In genomic region chr20:21323640-21324039, GRCh38 we compare ENCODE assay signal across 11 cellular contexts. TPM values are rescaled to one million over a fixed set of nuclear protein-coding genes. Genes with fewer than 3 reads are reported as not detected.
DNase-seq lines count a peak whose midpoint lies in the region; ATAC-seq, FAIRE-seq and TF ChIP-seq lines count a peak whose summit lies in the region.
"Had no signal": no experiment of that assay in that cellular context is flagged by ENCODE, and none has a peak within 500 bp of the region (broad histone marks: within the 10 kb centered on the region; RNA-seq: fewer than 3 reads in every experiment).

No MANE protein-coding gene starts in this region.

- FAIRE-seq in astrocyte (lab: Jason Lieb, UNC) = no peak

- H3K4me1 Mint-ChIP-seq in astrocyte (ENCODE audit: low read depth, unreplicated experiment) = peaks cover 28% of the 10 kb centered on the region

- no peaks in the 10 kb centered on the region for H3K9me3 ChIP-seq in HEK293 (ENCODE audit: control insufficient read depth, insufficient read depth, low read depth, low read length)
- no peaks in the 10 kb centered on the region for H3K9me3 ChIP-seq in astrocyte (ENCODE audit: insufficient read depth, low read depth, low read length)

- ATAC-seq in HG02840 (IDR thresholded peaks at IDR 0.05; ENCODE audit: low FRiP score, unreplicated experiment) (no peak), HG03439 (IDR thresholded peaks at IDR 0.05; ENCODE audit: unreplicated experiment) (no peak), GM18873 (IDR thresholded peaks at IDR 0.05; ENCODE audit: low FRiP score, unreplicated experiment) (no peak)

- H3K27me3 Mint-ChIP-seq in astrocyte (ENCODE audit: low read depth, unreplicated experiment) = no peaks in the 10 kb centered on the region

- peaks cover 2% of the 10 kb centered on the region for H3K9me3 Mint-ChIP-seq in astrocyte (ENCODE audit: unreplicated experiment)

- H3K27ac Mint-ChIP-seq in astrocyte (ENCODE audit: unreplicated experiment) = no peak overlapping the region

- CTCF ChIA-PET in HEK293 (lab: Yijun Ruan, JAX) = no interaction called here

- peaks cover 89% of the 10 kb centered on the region for H4K20me1 ChIP-seq in astrocyte (ENCODE audit: insufficient read depth, low read length)

- H3K36me3 ChIP-seq in HEK293 (ENCODE audit: control insufficient read depth in 2 of 2, insufficient read depth in 1 of 2, low read length in 2 of 2) = peaks cover 0 to 7% of the 10 kb centered on the region in 2 experiments; a peak in 2 of 3 replicates
- peaks cover 2% of the 10 kb centered on the region for H3K36me3 ChIP-seq in astrocyte (ENCODE audit: insufficient read depth, low read length)

- no peak overlapping the region for H3K4me3 ChIP-seq in HEK293 (ENCODE audit: low read depth, low read length)
- no peak overlapping the region for H3K4me3 ChIP-seq in astrocyte (ENCODE audit: insufficient read depth, low read depth, low read length)

- peaks cover 32% of the 10 kb centered on the region for H3K4me1 ChIP-seq in HEK293 (ENCODE audit: control insufficient read depth, insufficient read depth, low read length)
- peaks cover 6% of the 10 kb centered on the region for H3K4me1 ChIP-seq in astrocyte (ENCODE audit: insufficient read depth, low read length)

- DNase-seq in AG09319 (ENCODE audit: extremely low read depth, low read depth) = peak; percentile 16
- DNase-seq in astrocyte (ENCODE audit: low read depth) = peak; percentile 66
- peak; percentile 94 for DNase-seq in iris pigment epithelial cell (ENCODE audit: low read depth)
- no peak for DNase-seq in HT-29 (ENCODE audit: low spot score)
- DNase-seq: activated CD8-positive, alpha-beta memory T cell treated with anti-CD3 and anti-CD28 coated beads, Interleukin-2, amount 50 U/mL, for 48 hours; head of caudate nucleus had no signal

- H3K27me3 ChIP-seq in astrocyte (ENCODE audit: insufficient read depth, low read length) = no peaks in the 10 kb centered on the region

- no peak overlapping the region for H3K27ac ChIP-seq in HEK293 (ENCODE audit: extremely low read depth, low read depth, low read length)
- H3K27ac ChIP-seq in astrocyte (ENCODE audit: low read depth, low read length) = no peak overlapping the region
- H3K27ac ChIP-seq: parathyroid adenoma had no signal

- POLR2A ChIA-PET in HEK293 (lab: Yijun Ruan, JAX) = interaction anchor here (1.0 kb wide), 1 partner anchor 21 kb away, joined by 3 read pairs; the partner anchor contains the start of gene XRN2

- peaks cover 100% of the 10 kb centered on the region for H3K79me2 ChIP-seq in astrocyte (ENCODE audit: insufficient read depth, low read length)

- H2AFZ ChIP-seq in astrocyte (ENCODE audit: low read depth, low read length) = no peak overlapping the region
- H2AFZ ChIP-seq: parathyroid adenoma had no signal

- peak overlapping the region; percentile 11 for H3K4me2 ChIP-seq in astrocyte (ENCODE audit: low read length)

- no peak for TF ChIP-seq CTCF in AG09319 (IDR thresholded peaks at IDR 0.05; ENCODE audit: low read depth, low read length)
- no peak for TF ChIP-seq CTCF in HEK293 (tag by site-specific recombination; IDR thresholded peaks at IDR 0.05)
- TF ChIP-seq CTCF in astrocyte (IDR thresholded peaks at IDR 0.05; ENCODE audit: insufficient read depth, low read depth, low read length) = no peak

- H3K36me3 Mint-ChIP-seq in astrocyte (ENCODE audit: low read depth, unreplicated experiment) = no peaks in the 10 kb centered on the region

- H3K9ac ChIP-seq in astrocyte (ENCODE audit: low read length) = no peak overlapping the region
- H3K9ac ChIP-seq: parathyroid adenoma had no signal

- H3K4me3 Mint-ChIP-seq in astrocyte (ENCODE audit: unreplicated experiment) = no peak overlapping the region

TF ChIP-seq in HEK293, 187 proteins besides CTCF, POLR2A, EP300 and RAD21 (continues in another document):
- TF ChIP-seq ZNF341 (tag by site-specific recombination; IDR thresholded peaks at IDR 0.05; ENCODE audit: low read depth) = no peak
- no peak for TF ChIP-seq ZNF202 (tag by site-specific recombination; IDR thresholded peaks at IDR 0.05; ENCODE audit: borderline replicate concordance)
- TF ChIP-seq ZBTB7A (tag by site-specific recombination; IDR thresholded peaks at IDR 0.05; ENCODE audit: low read depth) = no peak
- TF ChIP-seq ZNF776 (tag by site-specific recombination; IDR thresholded peaks at IDR 0.05; ENCODE audit: borderline replicate concordance) = no peak
- peak; percentile 46 for TF ChIP-seq PRDM6 (tag by site-specific recombination; IDR thresholded peaks at IDR 0.05)
- no peak for TF ChIP-seq ZNF138 (tag by site-specific recombination; IDR thresholded peaks at IDR 0.05; ENCODE audit: borderline replicate concordance)
- TF ChIP-seq, protein P1, sequence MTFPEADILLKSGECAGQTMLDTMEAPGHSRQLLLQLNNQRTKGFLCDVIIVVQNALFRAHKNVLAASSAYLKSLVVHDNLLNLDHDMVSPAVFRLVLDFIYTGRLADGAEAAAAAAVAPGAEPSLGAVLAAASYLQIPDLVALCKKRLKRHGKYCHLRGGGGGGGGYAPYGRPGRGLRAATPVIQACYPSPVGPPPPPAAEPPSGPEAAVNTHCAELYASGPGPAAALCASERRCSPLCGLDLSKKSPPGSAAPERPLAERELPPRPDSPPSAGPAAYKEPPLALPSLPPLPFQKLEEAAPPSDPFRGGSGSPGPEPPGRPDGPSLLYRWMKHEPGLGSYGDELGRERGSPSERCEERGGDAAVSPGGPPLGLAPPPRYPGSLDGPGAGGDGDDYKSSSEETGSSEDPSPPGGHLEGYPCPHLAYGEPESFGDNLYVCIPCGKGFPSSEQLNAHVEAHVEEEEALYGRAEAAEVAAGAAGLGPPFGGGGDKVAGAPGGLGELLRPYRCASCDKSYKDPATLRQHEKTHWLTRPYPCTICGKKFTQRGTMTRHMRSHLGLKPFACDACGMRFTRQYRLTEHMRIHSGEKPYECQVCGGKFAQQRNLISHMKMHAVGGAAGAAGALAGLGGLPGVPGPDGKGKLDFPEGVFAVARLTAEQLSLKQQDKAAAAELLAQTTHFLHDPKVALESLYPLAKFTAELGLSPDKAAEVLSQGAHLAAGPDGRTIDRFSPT (tag by site-specific recombination; IDR thresholded peaks at IDR 0.05) = peak; percentile 26; the same call in 1 of the 2 replicates
- TF ChIP-seq ZNF423 (tag by site-specific recombination; IDR thresholded peaks at IDR 0.05) = no peak
- TF ChIP-seq ZNF23 (tag by site-specific recombination; IDR thresholded peaks at IDR 0.05; ENCODE audit: borderline replicate concordance) = no peak
- TF ChIP-seq SALL2 (tag by site-specific recombination; IDR thresholded peaks at IDR 0.05; ENCODE audit: borderline replicate concordance) = no peak
- TF ChIP-seq ZNF280C (tag by site-specific recombination; IDR thresholded peaks at IDR 0.05) = no peak
- TF ChIP-seq ZBTB6 (tag by site-specific recombination; IDR thresholded peaks at IDR 0.05) = no peak
- TF ChIP-seq HOXD13 (CRISPR knock-in tag; IDR thresholded peaks at IDR 0.05; ENCODE audit: borderline replicate concordance) = no peak
- peak; percentile 69 for TF ChIP-seq ZNF629 (tag by site-specific recombination; IDR thresholded peaks at IDR 0.05)
- TF ChIP-seq YY1 (tag by site-specific recombination; IDR thresholded peaks at IDR 0.05) = no peak
- TF ChIP-seq ZNF174 (tag by site-specific recombination; IDR thresholded peaks at IDR 0.05) = no peak
- TF ChIP-seq ZNF558 (tag by site-specific recombination; IDR thresholded peaks at IDR 0.05) = no peak

RNA-seq across cellular contexts. Expression of gene XRN2, which starts 20.5 kb away (rescaled TPM):
- 68.2 and 74.5 TPM in 2 replicates for total RNA-seq in astrocyte
- 42.3 and 44.0 TPM in 2 replicates for total RNA-seq in HT-29 (2014; rRNA removed; shearing (Covaris generic))
